In the genomic region with DNA sequence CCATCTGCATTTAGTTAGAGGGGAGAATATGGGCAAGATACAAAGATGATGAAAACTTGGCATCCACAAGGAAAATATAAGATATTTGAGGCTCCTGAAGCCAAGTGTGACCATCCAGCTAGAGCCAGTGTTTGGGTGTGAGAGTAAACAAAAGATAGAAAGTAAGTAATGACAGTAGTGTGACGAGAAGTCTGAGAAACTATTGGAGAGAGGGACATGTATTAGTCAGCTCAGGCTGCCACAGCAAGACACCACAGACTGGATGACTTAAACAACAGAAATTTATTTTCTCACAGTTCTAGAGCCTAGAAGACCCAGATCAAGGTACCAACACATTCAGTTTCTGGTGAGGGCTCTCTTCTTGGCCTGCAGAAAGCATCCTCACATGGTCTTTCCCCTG, we compare ENCODE assay signal across 16 cellular contexts.
DNase-seq lines count a peak whose midpoint lies in the region; ATAC-seq and TF ChIP-seq lines count a peak whose summit lies in the region.
"Had no signal": no experiment of that assay in that cellular context is flagged by ENCODE, and none has a peak within 500 bp of the region (broad histone marks: within the 10 kb centered on the region; RNA-seq: fewer than 3 reads in every experiment).

No MANE protein-coding gene starts in this region.

- DNase-seq in hepatic stellate cell (ENCODE audit: low spot score) (no peak), foreskin melanocyte (no peak), NCI-H1436 treated with DMSO at 0.1 percent for 48 hours (lab: John Stamatoyannopoulos, UW) (no peak)
- DNase-seq: activated CD4-positive, alpha-beta memory T cell treated with anti-CD3 and anti-CD28 coated beads, Interleukin-2, amount 10 ng/mL, durations not matched to agents 7 days and 5 days; activated gamma-delta T cell treated with Interleukin-2 at 50 U/mL for 16 hours; GDM1; NCI-H446 had no signal

- H3K27ac ChIP-seq in VCaP = peak overlapping the region; percentile 82
- H3K27ac ChIP-seq: parathyroid adenoma, SJSA1 had no signal

- no peak for TF ChIP-seq CTCF in VCaP (conservative IDR thresholded peaks at IDR 0.05)

- ATAC-seq in GM18858 (IDR thresholded peaks at IDR 0.05; ENCODE audit: unreplicated experiment) (peak; percentile 81), GM21381 (IDR thresholded peaks at IDR 0.05; ENCODE audit: unreplicated experiment) (peak; percentile 60), HG02973 (IDR thresholded peaks at IDR 0.05; ENCODE audit: unreplicated experiment) (peak; percentile 87), GM21737 (IDR thresholded peaks at IDR 0.05; ENCODE audit: unreplicated experiment) (no peak)
- ATAC-seq: GM23338, left lobe of liver had no signal
